In the genomic region with DNA sequence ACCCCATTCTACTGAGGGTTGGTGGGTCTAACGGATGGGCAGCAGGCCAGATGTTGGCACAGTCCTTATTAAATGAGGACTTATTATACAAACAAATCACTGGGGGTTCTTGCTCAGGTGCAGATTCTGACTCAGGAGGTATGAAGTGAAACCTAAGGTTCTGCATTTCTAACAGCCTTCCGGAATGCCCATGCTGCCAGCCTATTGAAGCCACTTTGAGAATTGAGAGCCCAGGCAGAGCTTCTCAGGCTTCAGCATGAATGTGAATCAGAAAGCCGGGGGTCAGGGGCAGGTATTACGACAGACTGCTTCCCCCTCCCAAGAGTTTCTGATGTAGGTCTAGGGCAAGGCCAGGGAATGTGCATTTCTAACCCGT, we compare ENCODE assay signal across 27 cellular contexts. TPM values are rescaled to one million over a fixed set of nuclear protein-coding genes. Genes with fewer than 3 reads are reported as not detected.
"Had no signal": no experiment of that assay in that cellular context is flagged by ENCODE, and none has a peak within 500 bp of the region (broad histone marks: within the 10 kb centered on the region; RNA-seq: fewer than 3 reads in every experiment).

No MANE protein-coding gene starts in this region.

- H3K27me3 ChIP-seq: esophagus squamous epithelium, left lung, upper lobe of left lung, vagina had no signal

- ATAC-seq: left lung; lower lobe of right lung; right cardiac atrium; stimulated activated naive CD8-positive, alpha-beta T cell treated with anti-CD3 and anti-CD28 coated beads, Interleukin-15, amount 100 ng/mL, for 72 hours; T-helper 17 cell had no signal

- H3K4me3 ChIP-seq: esophagus squamous epithelium, left lung, lower lobe of right lung, upper lobe of left lung, vagina had no signal

- H3K27ac ChIP-seq: epithelial cell of prostate, esophagus squamous epithelium, left lung, lower lobe of right lung, upper lobe of left lung, vagina, WERI-Rb-1 had no signal

- H3K4me1 ChIP-seq: esophagus squamous epithelium, left lung, upper lobe of left lung had no signal

- FAIRE-seq: endometrium had no signal

- DNase-seq: activated CD4-positive, alpha-beta memory T cell treated with anti-CD3 and anti-CD28 coated beads, Interleukin-2, amount 10 ng/mL, durations not matched to agents 7 days and 5 days; activated CD4-positive, alpha-beta T cell treated with anti-CD3 and anti-CD28 coated beads, Interleukin-2, amount 10 ng/mL, durations not matched to agents 24 days and 14 days; activated CD4-positive, CD25-positive, alpha-beta regulatory T cell treated with anti-CD3 and anti-CD28 coated beads, Interleukin-2, amount 50 U/mL, for 72 hours; activated CD8-positive, alpha-beta memory T cell treated with anti-CD3 and anti-CD28 coated beads, Interleukin-2, amount 50 U/mL, for 48 hours; activated gamma-delta T cell treated with Interleukin-2 at 50 U/mL for 16 hours; activated naive CD4-positive, alpha-beta T cell treated with anti-CD3 and anti-CD28 coated beads, Interleukin-2, amount 50 U/mL, for 16 hours; activated T-cell treated with anti-CD3 and anti-CD28 coated beads, Interleukin-2, amount 50 U/mL, for 24 hours; amniotic stem cell; caudate nucleus; esophagus squamous epithelium; foreskin melanocyte; kidney glomerular epithelial cell; left lung; lower lobe of right lung; mesendoderm; stimulated activated CD4-positive, alpha-beta T cell treated with anti-CD3 and anti-CD28 coated beads, Interleukin-4, amount 100 ng/mL, for 1 hour; stimulated activated naive CD8-positive, alpha-beta T cell treated with anti-CD3 and anti-CD28 coated beads, Interleukin-15, amount 100 ng/mL, for 72 hours; substantia nigra; T-helper 17 cell; T1000; upper lobe of left lung; WERI-Rb-1 had no signal

- H3K9me3 ChIP-seq: esophagus squamous epithelium, left lung, lower lobe of right lung, upper lobe of left lung, vagina had no signal

- H3K36me3 ChIP-seq: esophagus squamous epithelium, lower lobe of right lung, upper lobe of left lung, vagina had no signal

RNA-seq across cellular contexts. Expression of gene NPFFR1, which starts 34.1 kb away (rescaled TPM):
- total RNA-seq: activated CD4-positive, alpha-beta memory T cell treated with anti-CD3 and anti-CD28 coated beads, Interleukin-2, amount 10 ng/mL, durations not matched to agents 7 days and 5 days; activated CD4-positive, alpha-beta T cell treated with anti-CD3 and anti-CD28 coated beads, Interleukin-2, amount 10 ng/mL, durations not matched to agents 24 days and 14 days; osteoblast; T-helper 17 cell; vagina had no signal
